Comparison of ENCODE assay signal across 9 cellular contexts in the genomic region with DNA sequence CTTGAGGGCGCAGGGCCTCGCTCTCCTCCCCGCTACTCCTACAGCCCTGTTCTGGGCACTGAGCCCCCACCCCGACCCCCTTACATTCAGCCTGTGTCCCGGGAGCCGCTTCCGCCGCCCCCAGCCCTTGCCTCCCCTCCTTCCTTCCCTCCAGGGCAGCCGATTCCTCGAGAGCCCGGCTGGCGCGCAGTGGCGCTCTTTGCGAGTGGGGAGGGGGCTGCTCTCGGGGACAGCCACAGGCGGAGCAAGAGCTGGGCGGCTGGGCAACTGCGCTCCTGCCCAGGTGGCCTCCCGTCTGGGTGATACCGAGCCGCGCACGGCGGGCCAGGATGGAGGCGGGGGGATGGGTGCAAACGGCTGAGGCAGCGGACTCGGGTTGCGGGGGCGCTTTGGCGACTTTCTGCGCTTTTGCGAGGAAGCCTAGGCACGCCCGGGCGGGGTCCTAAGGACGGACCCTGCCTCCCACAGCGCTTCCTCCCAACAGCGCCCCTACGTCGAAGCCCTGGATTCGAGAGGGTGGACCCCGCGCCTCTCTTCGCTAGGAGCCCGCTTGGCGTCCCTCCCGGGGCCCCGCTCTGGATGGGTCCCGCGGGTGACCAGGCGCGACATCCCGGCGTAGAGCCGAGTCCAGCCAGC. TPM values are rescaled to one million over a fixed set of nuclear protein-coding genes. Genes with fewer than 3 reads are reported as not detected.
A peak's percentile ranks its signal among the peaks of the same experiment; 100 is the strongest.
DNase-seq lines count a peak whose midpoint lies in the region; ATAC-seq and TF ChIP-seq lines count a peak whose summit lies in the region.
"Had no signal": no experiment of that assay in that cellular context is flagged by ENCODE, and none has a peak within 500 bp of the region (broad histone marks: within the 10 kb centered on the region; RNA-seq: fewer than 3 reads in every experiment).

No MANE protein-coding gene starts in this region.

- peak overlapping the region; percentile 36 for H3K4me3 Mint-ChIP-seq in central memory CD8-positive, alpha-beta T cell
- H3K4me3 Mint-ChIP-seq: T-helper 1 cell treated with Interleukin-12 subunit alpha and Interleukin-12 subunit beta and Interleukin-4 antibody, amounts not matched to agents 30 μg/mL and 1 μg/mL, for 36 hours had no signal

- no peak overlapping the region for H3K27ac Mint-ChIP-seq in central memory CD8-positive, alpha-beta T cell (ENCODE audit: low read depth)
- H3K27ac Mint-ChIP-seq: T-helper 1 cell treated with Interleukin-12 subunit alpha and Interleukin-12 subunit beta and Interleukin-4 antibody, amounts not matched to agents 30 μg/mL and 1 μg/mL, for 36 hours had no signal

- H3K27me3 Mint-ChIP-seq in central memory CD8-positive, alpha-beta T cell, result peaks cover 26% of the 10 kb centered on the region

- ATAC-seq in central memory CD8-positive, alpha-beta T cell (replicated peaks; ENCODE audit: extremely low read depth, poor library complexity, severe bottlenecking), result no peak
- ATAC-seq in HG02588 (IDR thresholded peaks at IDR 0.05; ENCODE audit: unreplicated experiment), result no peak

- peak overlapping the region in 1 of 2 experiments; percentile 26 for H3K14ac ChIP-seq in mesenchymal stem cell (ENCODE audit: low read length in 2 of 2)

- H2BK5ac ChIP-seq in mesenchymal stem cell (ENCODE audit: low read depth, low read length, poor library complexity, severe bottlenecking), result no peak overlapping the region

- H3K4me1 Mint-ChIP-seq in central memory CD8-positive, alpha-beta T cell, result peaks cover 15% of the 10 kb centered on the region

- peak overlapping the region; percentile 32 for H3K9ac ChIP-seq in mesenchymal stem cell (ENCODE audit: low read length)

- H3K4me1 ChIP-seq in mesenchymal stem cell (ENCODE audit: control insufficient read depth, insufficient read depth, low read depth, low read length), result peaks cover 51% of the 10 kb centered on the region
- peaks cover 58% of the 10 kb centered on the region for H3K4me1 ChIP-seq in vagina

- H3K27ac ChIP-seq in mesenchymal stem cell (ENCODE audit: low read length, poor library complexity, severe bottlenecking), result no peak overlapping the region
- no peak overlapping the region for H3K27ac ChIP-seq in vagina

- H2BK15ac ChIP-seq in mesenchymal stem cell (ENCODE audit: low read depth, poor library complexity, severe bottlenecking), result peak overlapping the region; percentile 73

- H3K4ac ChIP-seq in mesenchymal stem cell (ENCODE audit: low read depth in 1 of 2, low read length in 2 of 2), result peak overlapping the region in 1 of 2 experiments; percentile 35

- H3K9me3 ChIP-seq in mesenchymal stem cell (ENCODE audit: control insufficient read depth, low read length) (no peaks in the 10 kb centered on the region), vagina (no peaks in the 10 kb centered on the region)

- POLR2A ChIA-PET in GM10248 (lab: Yijun Ruan, JAX), result no interaction called here

- H3K23ac ChIP-seq in mesenchymal stem cell (ENCODE audit: low read length in 2 of 2), result peak overlapping the region in 1 of 2 experiments; percentile 84

- no peak overlapping the region for H2BK120ac ChIP-seq in mesenchymal stem cell (ENCODE audit: low read depth, low read length)

- peak; percentile 17 for DNase-seq in stimulated activated CD4-positive, alpha-beta T cell treated with anti-CD3 and anti-CD28 coated beads, Interleukin-15, amount 100 ng/mL, for 24 hours
- DNase-seq in stimulated activated CD4-positive, alpha-beta T cell treated with anti-CD3 and anti-CD28 coated beads, Interleukin-2, amount 100 ng/mL, for 48 hours, result no peak
- DNase-seq in central memory CD8-positive, alpha-beta T cell (ENCODE audit: low spot score in 2 of 2), result no peak
- DNase-seq in mesenchymal stem cell (peak; percentile 10), vagina (ENCODE audit: extremely low spot score in 2 of 2) (no peak), GM10248 (ENCODE audit: extremely low spot score) (no peak)
- no peak for DNase-seq in stimulated activated CD8-positive, alpha-beta memory T cell treated with anti-CD3 and anti-CD28 coated beads, Interleukin-4, amount 100 ng/mL, for 48 hours

- peaks cover 3% of the 10 kb centered on the region for H3K36me3 Mint-ChIP-seq in central memory CD8-positive, alpha-beta T cell (ENCODE audit: insufficient read depth)

- H3K36me3 ChIP-seq in mesenchymal stem cell (ENCODE audit: control insufficient read depth in 1 of 2, insufficient read depth in 2 of 2, low read depth in 1 of 2, low read length in 2 of 2) (peaks cover 0 to 16% of the 10 kb centered on the region in 2 experiments), vagina (no peaks in the 10 kb centered on the region)

- TF ChIP-seq POLR2A in vagina (IDR thresholded peaks at IDR 0.05), result no peak

- H2AK5ac ChIP-seq in mesenchymal stem cell (ENCODE audit: low read length, severe bottlenecking), result no peak overlapping the region

- H3K79me1 ChIP-seq in mesenchymal stem cell (replicated peaks; ENCODE audit: low read length, poor library complexity, severe bottlenecking), result peaks cover 9% of the 10 kb centered on the region

- peak overlapping the region; percentile 87 for H3K4me2 ChIP-seq in mesenchymal stem cell (ENCODE audit: low read length, poor library complexity, severe bottlenecking)

- H4K91ac ChIP-seq in mesenchymal stem cell (ENCODE audit: low read length), result no peak overlapping the region

- H3K4me3 ChIP-seq in mesenchymal stem cell (ENCODE audit: insufficient read depth in 1 of 2, low read depth in 1 of 2, low read length in 2 of 2) (peak overlapping the region; percentile 72 to 78), vagina (peak overlapping the region; percentile 58 to 65)

- under 1% methylated on average over 48 of the region's 57 CpGs for WGBS in mesenchymal stem cell

- CTCF ChIA-PET in GM10248 (lab: Yijun Ruan, JAX), result interaction anchor here (1.9 kb wide), 1 partner anchor 10 kb away, joined by 6 read pairs; no protein-coding TSS in a partner anchor

- H3K18ac ChIP-seq in mesenchymal stem cell (ENCODE audit: low read depth in 1 of 2, low read length in 2 of 2), result peak overlapping the region; percentile 19 to 92

- intact Hi-C loops in vagina (cut with DNase I), result no loop called here

- no peak overlapping the region for H4K8ac ChIP-seq in mesenchymal stem cell (ENCODE audit: low read length)

- TF ChIP-seq CTCF in vagina (IDR thresholded peaks at IDR 0.05) (no peak), GM10248 (IDR thresholded peaks at IDR 0.05; ENCODE audit: control extremely low read depth, extremely low read depth, low read depth, missing control alignments) (no peak)

- H2AFZ ChIP-seq in mesenchymal stem cell (ENCODE audit: low read depth, low read length), result no peak overlapping the region

- H3K9me3 Mint-ChIP-seq in central memory CD8-positive, alpha-beta T cell, result no peaks in the 10 kb centered on the region
- H3K9me3 Mint-ChIP-seq: T-helper 1 cell treated with Interleukin-12 subunit alpha and Interleukin-12 subunit beta and Interleukin-4 antibody, amounts not matched to agents 30 μg/mL and 1 μg/mL, for 36 hours had no signal

- peak overlapping the region in 1 of 2 experiments; percentile 64 for H2BK12ac ChIP-seq in mesenchymal stem cell (ENCODE audit: low read length in 2 of 2)

- H3K27me3 ChIP-seq in mesenchymal stem cell (ENCODE audit: control insufficient read depth in 1 of 2, insufficient read depth in 1 of 2, low read length in 2 of 2), result peaks cover 35 to 44% of the 10 kb centered on the region in 2 experiments
- H3K27me3 ChIP-seq in vagina, result no peaks in the 10 kb centered on the region

RNA-seq across cellular contexts. Expression of a gene that starts 1.3 kb away (rescaled TPM):
- polyA plus RNA-seq in mesenchymal stem cell (2013, experiment 1 of 2), result 13.9 TPM
- polyA plus RNA-seq in mesenchymal stem cell (2013, experiment 2 of 2), result 13.9 TPM
- total RNA-seq in vagina, result 2.9 TPM

RNA-seq across cellular contexts. Expression of a gene that starts 25.6 kb away (rescaled TPM):
- 37.7 TPM for polyA plus RNA-seq in mesenchymal stem cell (2013, experiment 1 of 2)
- polyA plus RNA-seq in mesenchymal stem cell (2013, experiment 2 of 2), result 38.4 TPM
- 44.2 TPM for total RNA-seq in vagina

RNA-seq across cellular contexts. Expression of a gene that starts 26.4 kb away (rescaled TPM):
- polyA plus RNA-seq in mesenchymal stem cell (2013, experiment 1 of 2), result 10.0 TPM
- polyA plus RNA-seq in mesenchymal stem cell (2013, experiment 2 of 2), result 10.1 TPM
- 7.9 TPM for total RNA-seq in vagina

RNA-seq across cellular contexts. Expression of a gene that starts 55.9 kb away (rescaled TPM):
- not detected for polyA plus RNA-seq in mesenchymal stem cell (2013, experiment 1 of 2)
- polyA plus RNA-seq in mesenchymal stem cell (2013, experiment 2 of 2), result 0.01 TPM
- total RNA-seq in vagina, result not detected

Comparison
In these comparisons a context has a peak if more than half of its experiments do, and no peak if none do; other contexts are left out.
1. DNase-seq: peak in stimulated activated CD4-positive, alpha-beta T cell treated with anti-CD3 and anti-CD28 coated beads, Interleukin-15, amount 100 ng/mL, for 24 hours (single experiment) and mesenchymal stem cell (single experiment); none in stimulated activated CD4-positive, alpha-beta T cell treated with anti-CD3 and anti-CD28 coated beads, Interleukin-2, amount 100 ng/mL, for 48 hours (0 of 2), central memory CD8-positive, alpha-beta T cell (0 of 2), vagina (0 of 2), GM10248 (single experiment) and stimulated activated CD8-positive, alpha-beta memory T cell treated with anti-CD3 and anti-CD28 coated beads, Interleukin-4, amount 100 ng/mL, for 48 hours (single experiment).